In genomic region chr4:124743711-124744110, GRCh38 we compare ENCODE assay signal across 18 cellular contexts. TPM values are rescaled to one million over a fixed set of nuclear protein-coding genes. Genes with fewer than 3 reads are reported as not detected.
DNase-seq lines count a peak whose midpoint lies in the region; ATAC-seq, FAIRE-seq and TF ChIP-seq lines count a peak whose summit lies in the region.
"Had no signal": no experiment of that assay in that cellular context is flagged by ENCODE, and none has a peak within 500 bp of the region (broad histone marks: within the 10 kb centered on the region; RNA-seq: fewer than 3 reads in every experiment).

No MANE protein-coding gene starts in this region.

- dilution Hi-C loops in keratinocyte (cut with MboI; ENCODE audit: extremely low pct_ligation_motif_present, low sequenced_read_pairs): no loop called here

- CTCF ChIA-PET in K562 (lab: Yijun Ruan, JAX; ENCODE audit: low intra/inter-chr PET ratio): no interaction called here

- H3K36me3 ChIP-seq in K562 (ENCODE audit: control insufficient read depth, insufficient read depth, low read length) (no peaks in the 10 kb centered on the region), keratinocyte (ENCODE audit: control insufficient read depth in 2 of 2, extremely low read depth in 1 of 2, insufficient read depth in 2 of 2, low read length in 2 of 2) (no peaks in the 10 kb centered on the region), upper lobe of left lung (no peaks in the 10 kb centered on the region)
- H3K36me3 ChIP-seq: BLaER1 had no signal

- no peak overlapping the region for H2AFZ ChIP-seq in K562 (ENCODE audit: low read depth, low read length)
- no peak overlapping the region for H2AFZ ChIP-seq in keratinocyte (ENCODE audit: control insufficient read depth, low read length)
- H2AFZ ChIP-seq: GM23248 had no signal

- TF ChIP-seq CTCF in K562 (IDR thresholded peaks at IDR 0.05 in 2 of 3, conservative IDR thresholded peaks at IDR 0.05 in 1 of 3; ENCODE audit: insufficient read depth in 2 of 3, low read depth in 1 of 3, low read length in 3 of 3): no peak
- no peak for TF ChIP-seq CTCF in keratinocyte (optimal IDR thresholded peaks at IDR 0.05 in 1 of 3, IDR thresholded peaks at IDR 0.05 in 1 of 3, conservative IDR thresholded peaks at IDR 0.05 in 1 of 3; ENCODE audit: extremely low read depth in 1 of 3, insufficient read depth in 2 of 3, low read length in 3 of 3)
- TF ChIP-seq CTCF in upper lobe of left lung (IDR thresholded peaks at IDR 0.05): no peak

- H3K4me1 ChIP-seq in K562 (replicated peaks in 1 of 2; ENCODE audit: control insufficient read depth in 2 of 2, insufficient read depth in 2 of 2, low read length in 2 of 2) (no peaks in the 10 kb centered on the region), keratinocyte (ENCODE audit: control insufficient read depth, extremely low read depth, insufficient read depth, low read length) (no peaks in the 10 kb centered on the region), upper lobe of left lung (peaks cover 0 to 13% (median 3%) of the 10 kb centered on the region in 4 donors)
- H3K4me1 ChIP-seq: BLaER1, Caco-2 had no signal

- H3K4me2 ChIP-seq in K562 (ENCODE audit: insufficient read depth, low read length): no peak overlapping the region
- no peak overlapping the region for H3K4me2 ChIP-seq in keratinocyte (ENCODE audit: control insufficient read depth, extremely low read depth, insufficient read depth, low read depth, low read length)
- H3K4me2 ChIP-seq: BLaER1 had no signal

- in situ Hi-C loops in K562 (cut with MboI): no loop called here

- 0% methylated on average over 5 of the region's 5 CpGs for WGBS in K562 (ENCODE audit: insufficient coverage, low coverage, missing lambda C conversion rate)
- 89 to 97% methylated on average over 5 of the region's 5 CpGs for WGBS in upper lobe of left lung, 2 donors

- H3K9me1 ChIP-seq in K562 (ENCODE audit: control insufficient read depth, insufficient read depth, low read length): no peaks in the 10 kb centered on the region
- H3K9me1 ChIP-seq in keratinocyte (ENCODE audit: control insufficient read depth, extremely low read depth, insufficient read depth, low read length): no peaks in the 10 kb centered on the region

- intact Hi-C loops in K562 (cut with micrococcal nuclease): loop anchor here (10.0 kb wide), 1 partner anchor 279 kb away; no protein-coding TSS in a partner anchor

- H4K20me1 ChIP-seq in K562 (replicated peaks; ENCODE audit: control insufficient read depth, insufficient read depth, low read length): no peaks in the 10 kb centered on the region
- no peaks in the 10 kb centered on the region for H4K20me1 ChIP-seq in keratinocyte (ENCODE audit: control insufficient read depth, extremely low read depth, insufficient read depth, low read length)
- H4K20me1 ChIP-seq: BLaER1 had no signal

- H3K79me2 ChIP-seq in K562 (ENCODE audit: control insufficient read depth, insufficient read depth, low read length) (no peaks in the 10 kb centered on the region), keratinocyte (ENCODE audit: control insufficient read depth, insufficient read depth, low read length) (no peaks in the 10 kb centered on the region)

- no peak overlapping the region for H3K9ac ChIP-seq in K562 (ENCODE audit: insufficient read depth in 1 of 2, low read depth in 2 of 2, low read length in 2 of 2)
- H3K9ac ChIP-seq in keratinocyte (ENCODE audit: control insufficient read depth, extremely low read depth, insufficient read depth, low read length): no peak overlapping the region
- H3K9ac ChIP-seq: BLaER1, GM23248 had no signal

- TF ChIP-seq RAD21 in K562 (CRISPR knock-in tag; conservative IDR thresholded peaks at IDR 0.05 in 1 of 2, IDR thresholded peaks at IDR 0.05 in 1 of 2): no peak

- ATAC-seq in K562 (no peak), HG03378 (IDR thresholded peaks at IDR 0.05; ENCODE audit: unreplicated experiment) (no peak), upper lobe of left lung (ENCODE audit: low FRiP score in 2 of 2) (no peak)
- ATAC-seq: CD8-positive, alpha-beta T cell; HCT116 had no signal

- BruUV-seq in K562 (replicated peaks; lab: Mats Ljungman, UMichigan): no TSS peak

- TF ChIP-seq EP300 in K562 (IDR thresholded peaks at IDR 0.05; ENCODE audit: low read length) (no peak), upper lobe of left lung (IDR thresholded peaks at IDR 0.05) (no peak)

- FAIRE-seq in HTR-8/SVneo (lab: Jason Lieb, UNC): peak; percentile 40
- no peak for FAIRE-seq in K562 (lab: Jason Lieb, UNC)
- FAIRE-seq in keratinocyte (lab: Jason Lieb, UNC): peak; percentile 43
- FAIRE-seq: G401.6, GM12892 had no signal

- H3K27me3 ChIP-seq in K562 (ENCODE audit: control insufficient read depth in 2 of 2, insufficient read depth in 2 of 2, low read length in 2 of 2) (no peaks in the 10 kb centered on the region), keratinocyte (ENCODE audit: control insufficient read depth, extremely low read depth, insufficient read depth, low read length) (no peaks in the 10 kb centered on the region), upper lobe of left lung (no peaks in the 10 kb centered on the region)
- H3K27me3 ChIP-seq: BLaER1 had no signal

- DNase-seq in HTR-8/SVneo (ENCODE audit: insufficient read length, low spot score) (no peak), K562 (ENCODE audit: extremely low read depth in 1 of 4, low spot score in 3 of 4) (no peak), keratinocyte (ENCODE audit: low read depth, low spot score) (no peak), foreskin melanocyte (no peak), upper lobe of left lung (no peak)
- DNase-seq: Caco-2; CD4-positive, CD25-positive, alpha-beta regulatory T cell; CD8-positive, alpha-beta T cell; DMS153; DND-41; GM23248; H9 had no signal

- H3K27ac ChIP-seq in K562 (ENCODE audit: extremely low read depth, low read depth, low read length) (no peak overlapping the region), keratinocyte (ENCODE audit: control insufficient read depth, insufficient read depth, low read length) (no peak overlapping the region), upper lobe of left lung (no peak overlapping the region)
- H3K27ac ChIP-seq: BLaER1, C4-2B, GM23248 had no signal

- H3K4me3 ChIP-seq in K562: no peak overlapping the region
- H3K4me3 ChIP-seq in keratinocyte (ENCODE audit: control insufficient read depth in 2 of 3, extremely low read depth in 1 of 3, insufficient read depth in 2 of 3, low read depth in 1 of 3, low read length in 3 of 3): no peak overlapping the region
- no peak overlapping the region for H3K4me3 ChIP-seq in upper lobe of left lung
- H3K4me3 ChIP-seq: BLaER1, GM23248 had no signal

- TF ChIP-seq POLR2A in K562 (conservative IDR thresholded peaks at IDR 0.05): no peak
- TF ChIP-seq POLR2A in upper lobe of left lung (IDR thresholded peaks at IDR 0.05): no peak

- H3K9me3 ChIP-seq in K562 (replicated peaks; ENCODE audit: control insufficient read depth, insufficient read depth, low read depth, low read length): no peaks in the 10 kb centered on the region
- H3K9me3 ChIP-seq in keratinocyte (ENCODE audit: control insufficient read depth, low read depth, low read length): no peaks in the 10 kb centered on the region
- no peaks in the 10 kb centered on the region for H3K9me3 ChIP-seq in upper lobe of left lung
- H3K9me3 ChIP-seq: BLaER1, Caco-2 had no signal

- POLR2A ChIA-PET in K562 (lab: Yijun Ruan, JAX): no interaction called here

TF ChIP-seq in K562, 482 proteins besides CTCF, POLR2A, EP300 and RAD21 (continues in another document):
- TF ChIP-seq C11orf30 (IDR thresholded peaks at IDR 0.05; ENCODE audit: low read depth) (peak; percentile 67), MAFK (IDR thresholded peaks at IDR 0.05; ENCODE audit: low read length) (peak; percentile 76), MTA1 (IDR thresholded peaks at IDR 0.05; ENCODE audit: borderline replicate concordance) (no peak), NFATC3 (IDR thresholded peaks at IDR 0.05) (no peak), THRA (IDR thresholded peaks at IDR 0.05) (no peak), PTBP1 (IDR thresholded peaks at IDR 0.05; ENCODE audit: low read depth, low read length) (no peak)

RNA-seq across cellular contexts. Expression of gene ANKRD50, which starts 31.2 kb away (rescaled TPM):
- 5.9 and 20.5 TPM in 2 replicates for total RNA-seq in K562 (2011; cell fraction: chromatin; rRNA removed; ENCODE audit: low replicate concordance)
- total RNA-seq in K562 (2011; cell fraction: nucleolus; rRNA removed): 4.0 and 5.9 TPM in 2 replicates
- total RNA-seq in K562 (2011; cell fraction: nucleoplasm; rRNA removed): 8.0 and 10.3 TPM in 2 replicates
- total RNA-seq in K562 (2014; rRNA removed) (5.0 and 5.2 TPM in 2 replicates), K562 (2014; rRNA removed; fragmentation: Illumina TruSeq; extraction: Trizol) (6.7 and 7.1 TPM in 2 replicates), K562 (2015; rRNA removed; fragmentation: Illumina TruSeq; extraction: Trizol) (7.8 TPM in 2 replicates), K562 (2021) (7.5 and 8.0 TPM in 2 replicates), upper lobe of left lung (10 to 100 TPM in 5 of 6 donors, 1 to 10 TPM in 1; 9.2 to 26.5 (median 18.3) TPM)
- polyA plus RNA-seq in K562 (2011; rRNA removed) (6.2 TPM in 2 replicates), K562 (2014; fragmentation: Illumina TruSeq; extraction: Trizol) (5.6 and 6.3 TPM in 2 replicates), K562 (2014; fragmentation: Nextera tagmentation; extraction: Ambion mirVana) (1 to 10 TPM; 2.0 TPM), K562 (2014; rRNA removed) (3.7 and 3.9 TPM in 2 replicates), keratinocyte (14.8 to 21.6 TPM (median 16.5 TPM) in 3 replicates)
- polyA plus RNA-seq in K562 (2011; cell fraction: cytosol; rRNA removed): 1.4 and 3.5 TPM in 2 replicates
- 4.7 and 6.6 TPM in 2 replicates for polyA plus RNA-seq in K562 (2011; cell fraction: nucleus; rRNA removed)
- 4.3 and 5.9 TPM in 2 replicates for polyA plus RNA-seq in K562 (2012)
- 43.3 and 50.5 TPM in 2 replicates for polyA minus RNA-seq in K562 (2011; rRNA and poly(A)+ RNA removed)
- polyA minus RNA-seq in K562 (2011; cell fraction: cytosol; rRNA and poly(A)+ RNA removed): 9.6 and 10.3 TPM in 2 replicates
- 12.1 and 28.3 TPM in 2 replicates for polyA minus RNA-seq in K562 (2011; cell fraction: nucleus; rRNA and poly(A)+ RNA removed)
- 17.7 TPM for polyA plus RNA-seq in keratinocyte (2011; ENCODE audit: low read depth)
- 6.4 and 11.9 TPM in 2 replicates for polyA plus RNA-seq in keratinocyte (2011; cell fraction: cytosol; rRNA removed)
- 24.5 and 31.1 TPM in 2 replicates for polyA plus RNA-seq in keratinocyte (2011; cell fraction: nucleus; rRNA removed)
- polyA plus RNA-seq in keratinocyte (2012; ENCODE audit: low replicate concordance): 9.5 and 16.2 TPM in 2 replicates
- polyA minus RNA-seq in keratinocyte: 12.4 to 106 TPM (median 64.9 TPM) in 3 replicates
- polyA minus RNA-seq in keratinocyte (2011; cell fraction: cytosol; rRNA and poly(A)+ RNA removed): 20.5 TPM
- polyA minus RNA-seq in keratinocyte (2011; cell fraction: nucleus; rRNA and poly(A)+ RNA removed): 59.9 and 126 TPM in 2 replicates
